ENCODE assay signal across 21 cellular contexts in genomic region chr10:12874501-12874900, GRCh38.
A peak's percentile ranks its signal among the peaks of the same experiment; 100 is the strongest.
DNase-seq lines count a peak whose midpoint lies in the region; ATAC-seq and TF ChIP-seq lines count a peak whose summit lies in the region.
"Had no signal": no experiment of that assay in that cellular context is flagged by ENCODE, and none has a peak within 500 bp of the region (broad histone marks: within the 10 kb centered on the region; RNA-seq: fewer than 3 reads in every experiment).

No MANE protein-coding gene starts in this region.

- peak overlapping the region; percentile 11; the same call in 1 of the 2 replicates for H3K4me2 ChIP-seq in KMS-11
- H3K4me2 ChIP-seq: A549; BLaER1 treated with 17β-estradiol and CSF1 and Interleukin-3, amounts not matched to agents 10 nM and 100 nM had no signal

- H3K9ac ChIP-seq in KMS-11, result no peak overlapping the region
- H3K9ac ChIP-seq: BLaER1 treated with 17β-estradiol and CSF1 and Interleukin-3, amounts not matched to agents 10 nM and 100 nM had no signal

- H3K36me3 ChIP-seq in KMS-11 (ENCODE audit: insufficient read depth), result no peaks in the 10 kb centered on the region
- no peaks in the 10 kb centered on the region for H3K36me3 ChIP-seq in WERI-Rb-1
- H3K36me3 ChIP-seq: BLaER1 treated with 17β-estradiol and CSF1 and Interleukin-3, amounts not matched to agents 10 nM and 100 nM had no signal

- H3K4me1 ChIP-seq in KMS-11 (ENCODE audit: low read depth, poor library complexity, severe bottlenecking), result peaks cover 10% of the 10 kb centered on the region
- H3K4me1 ChIP-seq: A549, Caco-2 had no signal

- H3K27me3 ChIP-seq in KMS-11 (ENCODE audit: insufficient read depth, low read depth), result no peaks in the 10 kb centered on the region
- H3K27me3 ChIP-seq in WERI-Rb-1 (ENCODE audit: insufficient read depth, low read depth, severe bottlenecking), result no peaks in the 10 kb centered on the region
- H3K27me3 ChIP-seq: BLaER1 treated with 17β-estradiol and CSF1 and Interleukin-3, amounts not matched to agents 10 nM and 100 nM had no signal

- H3K79me2 ChIP-seq in KMS-11 (ENCODE audit: insufficient read depth, low read depth), result no peaks in the 10 kb centered on the region

- H3K4me3 Mint-ChIP-seq in natural killer cell treated with Interleukin-12 subunit alpha and Interleukin-12 subunit beta and Interleukin-15 and Interleukin-18, amount 100 ng/mL, for 72 hours, result no peak overlapping the region
- H3K4me3 Mint-ChIP-seq: B cell; CD4-positive, alpha-beta T cell; CD8-positive, alpha-beta T cell had no signal

- H3K36me3 Mint-ChIP-seq in natural killer cell treated with Interleukin-12 subunit alpha and Interleukin-12 subunit beta and Interleukin-15 and Interleukin-18, amount 100 ng/mL, for 72 hours, result no peaks in the 10 kb centered on the region
- H3K36me3 Mint-ChIP-seq: CD8-positive, alpha-beta T cell had no signal

- ATAC-seq in GM21529 (IDR thresholded peaks at IDR 0.05; ENCODE audit: unreplicated experiment) (no peak), HG03280 (IDR thresholded peaks at IDR 0.05; ENCODE audit: unreplicated experiment) (no peak)
- no peak for ATAC-seq in natural killer cell treated with Interleukin-12 subunit alpha and Interleukin-12 subunit beta and Interleukin-15 and Interleukin-18, amount 100 ng/mL, for 72 hours
- ATAC-seq: A549; CD8-positive, alpha-beta T cell; GM12878 had no signal

- no peak for TF ChIP-seq CTCF in KMS-11 (conservative IDR thresholded peaks at IDR 0.05; ENCODE audit: low read depth, low read length)
- no peak for TF ChIP-seq CTCF in VCaP (conservative IDR thresholded peaks at IDR 0.05)
- no peak for TF ChIP-seq CTCF in WERI-Rb-1 (IDR thresholded peaks at IDR 0.05; ENCODE audit: low read depth, low read length)

- in situ Hi-C loops in G401 (cut with HindIII; ENCODE audit: low sequenced_read_pairs), result no loop called here

- peaks cover 14 to 18% of the 10 kb centered on the region in 2 donors for H3K27me3 Mint-ChIP-seq in natural killer cell treated with Interleukin-12 subunit alpha and Interleukin-12 subunit beta and Interleukin-15 and Interleukin-18, amount 100 ng/mL, for 72 hours

- peak; percentile 69 for DNase-seq in G401 (ENCODE audit: low spot score)
- DNase-seq in cerebellum (ENCODE audit: low spot score), result peak; percentile 53
- no peak for DNase-seq in WERI-Rb-1
- DNase-seq in natural killer cell treated with Interleukin-12 subunit alpha and Interleukin-12 subunit beta and Interleukin-15 and Interleukin-18, amount 100 ng/mL, for 72 hours (ENCODE audit: low spot score), result no peak
- DNase-seq: AML-193; Caco-2; Calu3; CD4-positive, alpha-beta T cell; CD8-positive, alpha-beta T cell; DMS79 treated with DMSO at 0.1 percent for 48 hours; GDM1 had no signal

- no peaks in the 10 kb centered on the region for H3K9me3 Mint-ChIP-seq in natural killer cell treated with Interleukin-12 subunit alpha and Interleukin-12 subunit beta and Interleukin-15 and Interleukin-18, amount 100 ng/mL, for 72 hours
- H3K9me3 Mint-ChIP-seq: CD8-positive, alpha-beta T cell had no signal

- no peak overlapping the region for H2AFZ ChIP-seq in KMS-11 (ENCODE audit: low read depth)

- H3K4me1 Mint-ChIP-seq in natural killer cell treated with Interleukin-12 subunit alpha and Interleukin-12 subunit beta and Interleukin-15 and Interleukin-18, amount 100 ng/mL, for 72 hours (ENCODE audit: low read depth in 2 of 2), result peaks cover 0 to 3% of the 10 kb centered on the region in 2 donors
- H3K4me1 Mint-ChIP-seq: B cell had no signal

- no peak overlapping the region for H3K4me3 ChIP-seq in KMS-11 (IDR thresholded peaks at IDR 0.05; ENCODE audit: insufficient read depth, low read depth, low read length)
- no peak overlapping the region for H3K4me3 ChIP-seq in WERI-Rb-1 (ENCODE audit: low read depth, low read length)
- H3K4me3 ChIP-seq: A549; BLaER1 treated with 17β-estradiol and CSF1 and Interleukin-3, amounts not matched to agents 10 nM and 100 nM; GM12878 had no signal

- H3K27ac Mint-ChIP-seq in natural killer cell treated with Interleukin-12 subunit alpha and Interleukin-12 subunit beta and Interleukin-15 and Interleukin-18, amount 100 ng/mL, for 72 hours, result no peak overlapping the region
- H3K27ac Mint-ChIP-seq: B cell; CD4-positive, alpha-beta T cell; CD8-positive, alpha-beta T cell had no signal

- no peaks in the 10 kb centered on the region for H3K9me3 ChIP-seq in WERI-Rb-1 (ENCODE audit: severe bottlenecking)
- H3K9me3 ChIP-seq: A549; BLaER1 treated with 17β-estradiol and CSF1 and Interleukin-3, amounts not matched to agents 10 nM and 100 nM had no signal

- H3K27ac ChIP-seq in KMS-11, result no peak overlapping the region
- H3K27ac ChIP-seq in VCaP, result peak overlapping the region; percentile 80
- H3K27ac ChIP-seq in WERI-Rb-1, result no peak overlapping the region
- H3K27ac ChIP-seq: 22Rv1; A549; BLaER1 treated with 17β-estradiol and CSF1 and Interleukin-3, amounts not matched to agents 10 nM and 100 nM; C4-2B had no signal

- H4K20me1 ChIP-seq in KMS-11 (ENCODE audit: insufficient read depth), result no peaks in the 10 kb centered on the region
- H4K20me1 ChIP-seq: BLaER1 treated with 17β-estradiol and CSF1 and Interleukin-3, amounts not matched to agents 10 nM and 100 nM had no signal

Comparison
In these comparisons a context has a peak if more than half of its experiments do, and no peak if none do; other contexts are left out.
1. DNase-seq: peak in G401 (single experiment) and cerebellum (single experiment); none in WERI-Rb-1 (single experiment) and natural killer cell treated with Interleukin-12 subunit alpha and Interleukin-12 subunit beta and Interleukin-15 and Interleukin-18, amount 100 ng/mL, for 72 hours (single experiment).